In genomic region chr17:83154311-83155127, GRCh38 we compare ENCODE assay signal across 15 cellular contexts.
DNase-seq lines count a peak whose midpoint lies in the region; ATAC-seq and TF ChIP-seq lines count a peak whose summit lies in the region.
"Had no signal": no experiment of that assay in that cellular context is flagged by ENCODE, and none has a peak within 500 bp of the region (broad histone marks: within the 10 kb centered on the region; RNA-seq: fewer than 3 reads in every experiment).

No MANE protein-coding gene starts in this region.

- H4K20me1 ChIP-seq in neural progenitor cell (ENCODE audit: low read depth), result no peaks in the 10 kb centered on the region

- peaks cover 30% of the 10 kb centered on the region for H3K27me3 Mint-ChIP-seq in stimulated activated naive CD8-positive, alpha-beta T cell treated with anti-CD3 and anti-CD28 coated beads, Interleukin-15, amount 100 ng/mL, for 72 hours
- H3K27me3 Mint-ChIP-seq in dendritic cell treated with granulocyte-macrophage colony-stimulating factor and Interleukin-4, amounts not matched to agents 40 ng/mL and 50 ng/mL, for 4 days, result peaks cover 3% of the 10 kb centered on the region
- peaks cover 17% of the 10 kb centered on the region for H3K27me3 Mint-ChIP-seq in neural progenitor cell (ENCODE audit: insufficient read depth, low read depth)

- no peaks in the 10 kb centered on the region for H3K79me2 ChIP-seq in neural progenitor cell (ENCODE audit: low read depth)

- no peak overlapping the region for H3K9ac ChIP-seq in neural progenitor cell

- H3F3A ChIP-seq in neural progenitor cell (ENCODE audit: low read depth), result no peaks in the 10 kb centered on the region

- no peak for DNase-seq in stimulated activated naive CD8-positive, alpha-beta T cell treated with anti-CD3 and anti-CD28 coated beads, Interleukin-15, amount 100 ng/mL, for 72 hours
- no peak for DNase-seq in stimulated activated naive CD8-positive, alpha-beta T cell treated with anti-CD3 and anti-CD28 coated beads, Interleukin-15, Interleukin-2, amounts not matched to agents 100 U/mL and 50 U/mL, for 24 hours
- DNase-seq in neural progenitor cell (ENCODE audit: low spot score) (no peak), medulla oblongata (ENCODE audit: extremely low spot score) (no peak), NCI-H2107 (lab: John Stamatoyannopoulos, UW) (no peak)
- DNase-seq in effector memory CD4-positive, alpha-beta T cell, result no peak
- DNase-seq: activated CD4-positive, alpha-beta T cell treated with anti-CD3 and anti-CD28 coated beads, Interleukin-2, amount 10 ng/mL, durations not matched to agents 24 days and 14 days; NCI-H1417 treated with DMSO at 0.1 percent for 48 hours; NCI-H774 had no signal

- no peak overlapping the region for H2AFZ ChIP-seq in neural progenitor cell (replicated peaks)
- H2AFZ ChIP-seq: GM23338 had no signal

- no peaks in the 10 kb centered on the region for H3K27me3 ChIP-seq in neural progenitor cell
- H3K27me3 ChIP-seq in effector memory CD4-positive, alpha-beta T cell (replicated peaks; ENCODE audit: control insufficient read depth, insufficient read depth, low read length, poor library complexity, severe bottlenecking), result no peaks in the 10 kb centered on the region

- no peaks in the 10 kb centered on the region for H3K9me3 ChIP-seq in neural progenitor cell (ENCODE audit: low read depth)
- no peaks in the 10 kb centered on the region for H3K9me3 ChIP-seq in effector memory CD4-positive, alpha-beta T cell (ENCODE audit: control insufficient read depth, low read length)
- H3K9me3 ChIP-seq: heart left ventricle had no signal

- no peak overlapping the region for H3K4me3 Mint-ChIP-seq in stimulated activated naive CD8-positive, alpha-beta T cell treated with anti-CD3 and anti-CD28 coated beads, Interleukin-15, amount 100 ng/mL, for 72 hours
- H3K4me3 Mint-ChIP-seq in dendritic cell treated with granulocyte-macrophage colony-stimulating factor and Interleukin-4, amounts not matched to agents 40 ng/mL and 50 ng/mL, for 4 days, result peak overlapping the region; percentile 24
- H3K4me3 Mint-ChIP-seq in neural progenitor cell, result no peak overlapping the region
- H3K4me3 Mint-ChIP-seq: activated CD4-positive, alpha-beta T cell treated with anti-CD3 and anti-CD28 coated beads, Interleukin-2, amount 10 ng/mL, durations not matched to agents 24 days and 14 days; GM23338; neural crest cell; stimulated activated naive CD8-positive, alpha-beta T cell treated with anti-CD3 and anti-CD28 coated beads, Interleukin-15, Interleukin-2, amounts not matched to agents 100 ng/mL and 50 ng/mL, for 24 hours had no signal

- ATAC-seq in stimulated activated naive CD8-positive, alpha-beta T cell treated with anti-CD3 and anti-CD28 coated beads, Interleukin-15, amount 100 ng/mL, for 72 hours, result peak; percentile 44
- no peak for ATAC-seq in stimulated activated naive CD8-positive, alpha-beta T cell treated with anti-CD3 and anti-CD28 coated beads, Interleukin-15, Interleukin-2, amounts not matched to agents 100 U/mL and 50 U/mL, for 24 hours
- no peak for ATAC-seq in HG03571 (IDR thresholded peaks at IDR 0.05; ENCODE audit: unreplicated experiment)
- ATAC-seq: GM23338 had no signal

- H3K9me3 Mint-ChIP-seq in stimulated activated naive CD8-positive, alpha-beta T cell treated with anti-CD3 and anti-CD28 coated beads, Interleukin-15, amount 100 ng/mL, for 72 hours, result no peaks in the 10 kb centered on the region
- H3K9me3 Mint-ChIP-seq in dendritic cell treated with granulocyte-macrophage colony-stimulating factor and Interleukin-4, amounts not matched to agents 40 ng/mL and 50 ng/mL, for 4 days, result no peaks in the 10 kb centered on the region
- H3K9me3 Mint-ChIP-seq in neural progenitor cell, result no peaks in the 10 kb centered on the region
- H3K9me3 Mint-ChIP-seq: activated CD4-positive, alpha-beta T cell treated with anti-CD3 and anti-CD28 coated beads, Interleukin-2, amount 10 ng/mL, durations not matched to agents 24 days and 14 days; stimulated activated naive CD8-positive, alpha-beta T cell treated with anti-CD3 and anti-CD28 coated beads, Interleukin-15, Interleukin-2, amounts not matched to agents 100 ng/mL and 50 ng/mL, for 24 hours had no signal

- peak overlapping the region; percentile 8 to 49 for H3K27ac Mint-ChIP-seq in stimulated activated naive CD8-positive, alpha-beta T cell treated with anti-CD3 and anti-CD28 coated beads, Interleukin-15, amount 100 ng/mL, for 72 hours
- peak overlapping the region; percentile 95 for H3K27ac Mint-ChIP-seq in dendritic cell treated with granulocyte-macrophage colony-stimulating factor and Interleukin-4, amounts not matched to agents 40 ng/mL and 50 ng/mL, for 4 days
- peak overlapping the region; percentile 66 for H3K27ac Mint-ChIP-seq in neural progenitor cell
- H3K27ac Mint-ChIP-seq: activated CD4-positive, alpha-beta T cell treated with anti-CD3 and anti-CD28 coated beads, Interleukin-2, amount 10 ng/mL, durations not matched to agents 24 days and 14 days; GM23338 had no signal

- H3K36me3 ChIP-seq in neural progenitor cell, result no peaks in the 10 kb centered on the region
- no peaks in the 10 kb centered on the region for H3K36me3 ChIP-seq in effector memory CD4-positive, alpha-beta T cell (ENCODE audit: control insufficient read depth, insufficient read depth, low read length)
- H3K36me3 ChIP-seq: heart left ventricle had no signal

- intact Hi-C loops in dendritic cell treated with granulocyte-macrophage colony-stimulating factor and Interleukin-4, amounts not matched to agents 40 ng/mL and 50 ng/mL, for 4 days (cut with micrococcal nuclease), result loop anchor here (1.0 kb wide), 1 partner anchor 29 kb away; no protein-coding TSS in a partner anchor

- no peak overlapping the region for H3K27ac ChIP-seq in neural progenitor cell
- no peak overlapping the region for H3K27ac ChIP-seq in effector memory CD4-positive, alpha-beta T cell (ENCODE audit: insufficient read depth, low read length, poor library complexity, severe bottlenecking)

- no peaks in the 10 kb centered on the region for H3K4me1 ChIP-seq in neural progenitor cell
- no peaks in the 10 kb centered on the region for H3K4me1 ChIP-seq in effector memory CD4-positive, alpha-beta T cell (ENCODE audit: control insufficient read depth, insufficient read depth, low read length, poor library complexity, severe bottlenecking)

- TF ChIP-seq CTCF in neural progenitor cell (IDR thresholded peaks at IDR 0.05), result no peak

- no peak overlapping the region for H3K4me2 ChIP-seq in neural progenitor cell
- H3K4me2 ChIP-seq: GM23338 had no signal

- H3K4me1 Mint-ChIP-seq in stimulated activated naive CD8-positive, alpha-beta T cell treated with anti-CD3 and anti-CD28 coated beads, Interleukin-15, amount 100 ng/mL, for 72 hours, result peaks cover 8% of the 10 kb centered on the region
- peaks cover 75% of the 10 kb centered on the region for H3K4me1 Mint-ChIP-seq in dendritic cell treated with granulocyte-macrophage colony-stimulating factor and Interleukin-4, amounts not matched to agents 40 ng/mL and 50 ng/mL, for 4 days (ENCODE audit: low read depth)
- H3K4me1 Mint-ChIP-seq in neural progenitor cell, result peaks cover 27% of the 10 kb centered on the region

- H3K4me3 ChIP-seq in neural progenitor cell, result no peak overlapping the region
- no peak overlapping the region for H3K4me3 ChIP-seq in effector memory CD4-positive, alpha-beta T cell (ENCODE audit: insufficient read depth, low read depth, low read length, poor library complexity, severe bottlenecking)
- H3K4me3 ChIP-seq: GM23338, heart left ventricle had no signal

- H3K36me3 Mint-ChIP-seq in dendritic cell treated with granulocyte-macrophage colony-stimulating factor and Interleukin-4, amounts not matched to agents 40 ng/mL and 50 ng/mL, for 4 days (ENCODE audit: low read depth), result no peaks in the 10 kb centered on the region
- H3K36me3 Mint-ChIP-seq in neural progenitor cell, result peaks cover 2% of the 10 kb centered on the region

Comparison
In these comparisons a context has a peak if more than half of its experiments do, and no peak if none do; other contexts are left out.
1. H3K27ac Mint-ChIP-seq: peak in every context shown above with its lines; median percentile 95 in dendritic cell treated with granulocyte-macrophage colony-stimulating factor and Interleukin-4, amounts not matched to agents 40 ng/mL and 50 ng/mL, for 4 days; 66 in neural progenitor cell; 28 in stimulated activated naive CD8-positive, alpha-beta T cell treated with anti-CD3 and anti-CD28 coated beads, Interleukin-15, amount 100 ng/mL, for 72 hours.